Comparison of ENCODE assay signal across 8 cellular contexts in genomic region chr17:30476726-30477082, GRCh38. TPM values are rescaled to one million over a fixed set of nuclear protein-coding genes. Genes with fewer than 3 reads are reported as not detected.
A peak's percentile ranks its signal among the peaks of the same experiment; 100 is the strongest.
DNase-seq lines count a peak whose midpoint lies in the region; ATAC-seq and TF ChIP-seq lines count a peak whose summit lies in the region.

No MANE protein-coding gene starts in this region.

- peak overlapping the region; percentile 82 for H3K4me3 ChIP-seq in naive thymus-derived CD4-positive, alpha-beta T cell (ENCODE audit: low read length)

- POLR2A ChIA-PET in naive thymus-derived CD4-positive, alpha-beta T cell (lab: Charles Lee) = interaction anchor here (0.6 to 1.7 kb wide), 5 partner anchors 9 to 351 kb away, joined by 3 to 4 read pairs (median 4); no protein-coding TSS in a partner anchor

- in situ Hi-C loops in KBM-7 (cut with MboI; ENCODE audit: low pct_unique_long_range_greater_than_20kb, low sequenced_read_pairs) = no loop called here

- peaks cover 0 to 10% (median 5%) of the 10 kb centered on the region in 3 experiments for H3K36me3 ChIP-seq in naive thymus-derived CD4-positive, alpha-beta T cell (ENCODE audit: control insufficient read depth in 2 of 3, insufficient read depth in 3 of 3, low read length in 3 of 3)

- peak overlapping the region; percentile 93 for H3K27ac Mint-ChIP-seq in T-helper 1 cell treated with Interleukin-12 subunit alpha and Interleukin-12 subunit beta and Interleukin-4 antibody, amounts not matched to agents 30 μg/mL and 1 μg/mL, for 36 hours
- peak overlapping the region; percentile 100 for H3K27ac Mint-ChIP-seq in endothelial cell (ENCODE audit: unreplicated experiment)
- peak overlapping the region; percentile 94 to 99 (median 99) for H3K27ac Mint-ChIP-seq in naive thymus-derived CD4-positive, alpha-beta T cell

- H3K4me1 ChIP-seq in naive thymus-derived CD4-positive, alpha-beta T cell (ENCODE audit: control insufficient read depth in 2 of 2, insufficient read depth in 2 of 2, low read length in 2 of 2) = peaks cover 11 to 13% of the 10 kb centered on the region in 2 donors

- H3K27ac ChIP-seq in naive thymus-derived CD4-positive, alpha-beta T cell (ENCODE audit: low read depth, low read length) = peak overlapping the region; percentile 100

- H3K9me3 ChIP-seq in naive thymus-derived CD4-positive, alpha-beta T cell (ENCODE audit: control insufficient read depth in 2 of 3, low read length in 3 of 3) = no peaks in the 10 kb centered on the region

- peaks cover 15% of the 10 kb centered on the region for H3K4me1 Mint-ChIP-seq in T-helper 1 cell treated with Interleukin-12 subunit alpha and Interleukin-12 subunit beta and Interleukin-4 antibody, amounts not matched to agents 30 μg/mL and 1 μg/mL, for 36 hours (ENCODE audit: low read depth)
- H3K4me1 Mint-ChIP-seq in endothelial cell (ENCODE audit: unreplicated experiment) = peaks cover 16% of the 10 kb centered on the region
- peaks cover 18 to 54% (median 47%) of the 10 kb centered on the region in 7 donors for H3K4me1 Mint-ChIP-seq in naive thymus-derived CD4-positive, alpha-beta T cell

- CTCF ChIA-PET in naive thymus-derived CD4-positive, alpha-beta T cell (lab: Charles Lee) = interaction anchor here (0.7 to 1.6 kb wide), 4 partner anchors 110 to 532 kb away, joined by 3 to 6 read pairs (median 5); partner anchors contain the start of gene CRLF3

- peak; percentile 12 for ATAC-seq in GM18909 (IDR thresholded peaks at IDR 0.05; ENCODE audit: poor library complexity, unreplicated experiment)
- peak; percentile 11 for ATAC-seq in HG03095 (IDR thresholded peaks at IDR 0.05; ENCODE audit: unreplicated experiment)
- ATAC-seq in naive thymus-derived CD4-positive, alpha-beta T cell = peak; percentile 28

- no peak for DNase-seq in endothelial cell (ENCODE audit: low spot score)
- peak in 1 of 9 donors; percentile 9 for DNase-seq in naive thymus-derived CD4-positive, alpha-beta T cell
- no peak for DNase-seq in NCI-H2171 (lab: John Stamatoyannopoulos, UW)
- DNase-seq in KBM-7 = no peak
- no peak for DNase-seq in NCI-H1092 (lab: John Stamatoyannopoulos, UW)

- no peaks in the 10 kb centered on the region for H3K9me3 Mint-ChIP-seq in T-helper 1 cell treated with Interleukin-12 subunit alpha and Interleukin-12 subunit beta and Interleukin-4 antibody, amounts not matched to agents 30 μg/mL and 1 μg/mL, for 36 hours
- no peaks in the 10 kb centered on the region for H3K9me3 Mint-ChIP-seq in endothelial cell (ENCODE audit: unreplicated experiment)
- H3K9me3 Mint-ChIP-seq in naive thymus-derived CD4-positive, alpha-beta T cell = no peaks in the 10 kb centered on the region

- no peaks in the 10 kb centered on the region for H3K27me3 Mint-ChIP-seq in T-helper 1 cell treated with Interleukin-12 subunit alpha and Interleukin-12 subunit beta and Interleukin-4 antibody, amounts not matched to agents 30 μg/mL and 1 μg/mL, for 36 hours (ENCODE audit: low read depth)
- H3K27me3 Mint-ChIP-seq in endothelial cell (ENCODE audit: unreplicated experiment) = peaks cover 7% of the 10 kb centered on the region
- peaks cover 0 to 7% (median 2%) of the 10 kb centered on the region in 5 donors for H3K27me3 Mint-ChIP-seq in naive thymus-derived CD4-positive, alpha-beta T cell

- no peak for TF ChIP-seq CTCF in endothelial cell (IDR thresholded peaks at IDR 0.05; ENCODE audit: unreplicated experiment)

- intact Hi-C loops in naive thymus-derived CD4-positive, alpha-beta T cell (cut with micrococcal nuclease) = loop anchor here (1.0 to 10.0 kb wide), 16 partner anchors 98 to 1968 kb away; partner anchors contain the start of genes CPD (in 2 of the 2), NSRP1 (in 2 of the 2), BLMH (in 1 of the 2) and CRLF3 (in 1 of the 2)

- peaks cover 8% of the 10 kb centered on the region for H3K36me3 Mint-ChIP-seq in T-helper 1 cell treated with Interleukin-12 subunit alpha and Interleukin-12 subunit beta and Interleukin-4 antibody, amounts not matched to agents 30 μg/mL and 1 μg/mL, for 36 hours (ENCODE audit: low read depth)
- H3K36me3 Mint-ChIP-seq in endothelial cell (ENCODE audit: low read depth, unreplicated experiment) = peaks cover 10% of the 10 kb centered on the region
- H3K36me3 Mint-ChIP-seq in naive thymus-derived CD4-positive, alpha-beta T cell = peaks cover 0 to 9% (median 4%) of the 10 kb centered on the region in 5 donors

- peak overlapping the region; percentile 95 for H3K4me3 Mint-ChIP-seq in T-helper 1 cell treated with Interleukin-12 subunit alpha and Interleukin-12 subunit beta and Interleukin-4 antibody, amounts not matched to agents 30 μg/mL and 1 μg/mL, for 36 hours
- H3K4me3 Mint-ChIP-seq in endothelial cell (ENCODE audit: unreplicated experiment) = peak overlapping the region; percentile 99
- peak overlapping the region; percentile 92 to 99 (median 97) for H3K4me3 Mint-ChIP-seq in naive thymus-derived CD4-positive, alpha-beta T cell

- no peaks in the 10 kb centered on the region for H3K27me3 ChIP-seq in naive thymus-derived CD4-positive, alpha-beta T cell (ENCODE audit: control insufficient read depth in 2 of 2, insufficient read depth in 2 of 2, low read length in 2 of 2)

RNA-seq across cellular contexts. Expression of gene GOSR1, which starts 0.5 kb away (rescaled TPM):
- 47.5 TPM for total RNA-seq in endothelial cell (ENCODE audit: unreplicated experiment)
- 10 to 100 TPM; 45.1 to 70.8 (median 62.9) TPM for total RNA-seq in naive thymus-derived CD4-positive, alpha-beta T cell
- 10 to 100 TPM; 59.9 to 67.4 TPM for polyA plus RNA-seq in naive thymus-derived CD4-positive, alpha-beta T cell
